Comparison of ENCODE assay signal across 8 cellular contexts in the genomic region with DNA sequence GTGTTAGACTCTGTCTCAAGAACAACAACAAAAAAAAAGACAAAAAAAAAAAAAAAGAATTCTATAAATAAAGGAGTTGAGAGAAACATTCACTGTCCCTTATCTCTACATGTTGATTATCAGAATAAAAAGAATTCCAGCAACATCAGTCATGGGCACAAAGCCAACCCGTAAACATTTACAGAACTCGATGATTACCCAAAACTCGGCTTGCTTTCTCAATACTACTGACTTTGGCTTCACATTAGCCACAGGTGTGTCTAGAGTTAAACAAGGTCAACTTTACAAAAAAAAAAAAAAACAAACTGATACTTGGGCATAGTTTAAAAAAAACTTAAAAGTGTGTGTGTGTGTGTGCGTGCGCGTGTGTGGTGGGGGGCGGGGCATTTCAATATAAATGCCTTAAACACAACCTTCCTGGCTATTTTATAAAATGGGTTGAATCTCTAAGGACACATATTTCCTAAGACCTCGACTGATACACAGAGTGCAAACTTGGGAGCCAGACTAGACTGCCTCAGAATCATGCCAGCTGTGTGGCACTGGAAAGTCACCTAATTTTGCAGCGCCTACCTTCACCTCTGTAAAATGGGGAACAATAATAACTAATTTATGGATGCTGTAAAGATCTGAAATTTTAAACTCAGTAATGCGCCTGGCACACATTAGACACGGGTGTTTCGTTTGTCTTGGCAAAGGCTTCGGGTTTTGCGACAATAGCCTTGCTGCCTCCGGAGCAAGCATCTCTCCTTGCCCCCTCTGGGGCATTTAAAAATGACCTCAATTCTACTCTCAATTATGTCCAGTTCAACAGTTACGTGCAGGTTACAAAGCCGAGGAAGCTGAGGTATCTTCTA. TPM values are rescaled to one million over a fixed set of nuclear protein-coding genes. Genes with fewer than 3 reads are reported as not detected.
DNase-seq lines count a peak whose midpoint lies in the region; ATAC-seq and TF ChIP-seq lines count a peak whose summit lies in the region.

No MANE protein-coding gene starts in this region.

- H3K27ac Mint-ChIP-seq in T-helper 2 cell treated with Interferon-gamma antibody and Interleukin-4, amounts not matched to agents 5 μg/mL and 100 μg/mL, for 36 hours, result peak overlapping the region; percentile 67

- TF ChIP-seq POLR2A in prostate gland (IDR thresholded peaks at IDR 0.05), result no peak

- intact Hi-C loops in prostate gland (cut with DNase I), result loop anchor here (2.0 kb wide), 1 partner anchor 102 kb away; the partner anchor contains the start of gene KPNA3

- H3K36me3 ChIP-seq in prostate gland, result no peaks in the 10 kb centered on the region

- peak overlapping the region; percentile 78 to 83 for H3K27ac ChIP-seq in prostate gland

- H3K27me3 Mint-ChIP-seq in T-helper 2 cell treated with Interferon-gamma antibody and Interleukin-4, amounts not matched to agents 5 μg/mL and 100 μg/mL, for 36 hours (ENCODE audit: low read depth), result no peaks in the 10 kb centered on the region

- H3K4me1 ChIP-seq in prostate gland (replicated peaks), result peaks cover 4% of the 10 kb centered on the region

- H3K4me3 ChIP-seq in foreskin fibroblast (ENCODE audit: low read depth in 1 of 2, low read length in 2 of 2) (peak overlapping the region; percentile 68 to 72), prostate gland (peak overlapping the region; percentile 59 to 78)

- H3K4me1 Mint-ChIP-seq in T-helper 2 cell treated with Interferon-gamma antibody and Interleukin-4, amounts not matched to agents 5 μg/mL and 100 μg/mL, for 36 hours (ENCODE audit: low read depth), result peaks cover 9% of the 10 kb centered on the region

- no peaks in the 10 kb centered on the region for H3K9me3 ChIP-seq in prostate gland

- DNase-seq in DMS114 treated with DMSO at 0.1 percent for 48 hours (lab: John Stamatoyannopoulos, UW; ENCODE audit: unreplicated experiment) (peak; percentile 16), foreskin fibroblast (peak; percentile 47 to 75), prostate gland (ENCODE audit: low spot score) (peak; percentile 73), superior temporal gyrus (ENCODE audit: extremely low spot score) (no peak)
- no peak for DNase-seq in T-helper 2 cell treated with Interferon-gamma antibody and Interleukin-4, amounts not matched to agents 5 μg/mL and 100 μg/mL, for 36 hours (ENCODE audit: low spot score)
- DNase-seq in effector CD8-positive, alpha-beta T cell (lab: John Stamatoyannopoulos, UW), result no peak

- TF ChIP-seq CTCF in foreskin fibroblast (IDR thresholded peaks at IDR 0.05; ENCODE audit: low read depth, low read length), result no peak
- no peak for TF ChIP-seq CTCF in prostate gland (IDR thresholded peaks at IDR 0.05)

- peak overlapping the region; percentile 90 for H3K4me3 Mint-ChIP-seq in T-helper 2 cell treated with Interferon-gamma antibody and Interleukin-4, amounts not matched to agents 5 μg/mL and 100 μg/mL, for 36 hours

- H3K27me3 ChIP-seq in prostate gland (replicated peaks; ENCODE audit: insufficient read depth), result no peaks in the 10 kb centered on the region

- H3K36me3 Mint-ChIP-seq in T-helper 2 cell treated with Interferon-gamma antibody and Interleukin-4, amounts not matched to agents 5 μg/mL and 100 μg/mL, for 36 hours (ENCODE audit: low read depth), result peaks cover 9% of the 10 kb centered on the region

- 5% methylated on average over 17 of the region's 17 CpGs for WGBS in prostate gland

- H3K9me3 Mint-ChIP-seq in T-helper 2 cell treated with Interferon-gamma antibody and Interleukin-4, amounts not matched to agents 5 μg/mL and 100 μg/mL, for 36 hours, result no peaks in the 10 kb centered on the region

- ATAC-seq in GM19328 (IDR thresholded peaks at IDR 0.05; ENCODE audit: unreplicated experiment), result peak; percentile 15
- ATAC-seq in HG03280 (IDR thresholded peaks at IDR 0.05; ENCODE audit: unreplicated experiment), result peak; percentile 26

RNA-seq across cellular contexts. Expression of gene EBPL, which starts 0.9 kb away (rescaled TPM):
- 100 to 1,000 TPM in 1 of 2 donors, 10 to 100 TPM in 1; 95.4 to 114 TPM for total RNA-seq in prostate gland

Comparison
In these comparisons a context has a peak if more than half of its experiments do, and no peak if none do; other contexts are left out.
1. DNase-seq: peak in DMS114 treated with DMSO at 0.1 percent for 48 hours (single experiment), foreskin fibroblast (2 of 2) and prostate gland (single experiment); none in T-helper 2 cell treated with Interferon-gamma antibody and Interleukin-4, amounts not matched to agents 5 μg/mL and 100 μg/mL, for 36 hours (single experiment), superior temporal gyrus (single experiment) and effector CD8-positive, alpha-beta T cell (single experiment).